ENCODE assay signal across 22 cellular contexts in the genomic region with DNA sequence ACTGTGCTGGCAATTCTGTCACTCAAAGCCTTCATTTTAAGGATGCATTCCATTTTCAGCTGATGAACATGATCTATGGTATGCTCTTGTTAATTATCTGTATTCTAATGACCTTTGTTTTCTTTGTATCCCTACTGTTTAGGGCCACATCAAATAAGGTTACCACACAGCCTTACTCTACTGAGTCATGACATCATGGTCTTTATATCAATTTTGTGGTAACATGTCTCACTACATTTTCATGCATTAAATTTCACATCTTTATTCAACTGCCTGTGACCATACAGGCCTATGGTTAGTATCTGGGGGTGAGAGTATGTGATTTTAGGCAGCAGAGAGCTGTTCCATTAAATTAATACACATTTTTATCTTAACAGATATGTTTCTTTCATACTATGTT.
"Had no signal": no experiment of that assay in that cellular context is flagged by ENCODE, and none has a peak within 500 bp of the region (broad histone marks: within the 10 kb centered on the region; RNA-seq: fewer than 3 reads in every experiment).

No MANE protein-coding gene starts in this region.

- FAIRE-seq: endothelial cell of umbilical vein had no signal

- H3K27ac Mint-ChIP-seq: activated T-helper 17 cell treated with anti-CD3 and anti-CD28 coated beads, Interleukin-2, amount 50 U/mL, for 72 hours; effector memory CD8-positive, alpha-beta T cell; mesothelial cell of epicardium; neural progenitor cell had no signal

- H3K4me1 Mint-ChIP-seq: activated T-helper 17 cell treated with anti-CD3 and anti-CD28 coated beads, Interleukin-2, amount 50 U/mL, for 72 hours; mesothelial cell of epicardium; neural progenitor cell had no signal

- H3K4me3 Mint-ChIP-seq: activated T-helper 17 cell treated with anti-CD3 and anti-CD28 coated beads, Interleukin-2, amount 50 U/mL, for 72 hours; effector memory CD8-positive, alpha-beta T cell; mesothelial cell of epicardium; naive thymus-derived CD8-positive, alpha-beta T cell; neural progenitor cell had no signal

- H3K9me3 Mint-ChIP-seq: activated T-helper 17 cell treated with anti-CD3 and anti-CD28 coated beads, Interleukin-2, amount 50 U/mL, for 72 hours; effector memory CD8-positive, alpha-beta T cell; mesothelial cell of epicardium; naive thymus-derived CD8-positive, alpha-beta T cell; neural progenitor cell had no signal

- DNase-seq: activated CD4-positive, alpha-beta T cell treated with anti-CD3 and anti-CD28 coated beads, Interleukin-2, amount 50 U/mL, for 1 hour; activated naive CD4-positive, alpha-beta T cell; colonic mucosa; dorsolateral prefrontal cortex; effector memory CD8-positive, alpha-beta T cell; gastrocnemius medialis; hippocampal formation; left ventricle myocardium superior; mammary epithelial cell; naive thymus-derived CD8-positive, alpha-beta T cell; posterior cingulate gyrus; sigmoid colon; stimulated activated CD4-positive, alpha-beta T cell treated with anti-CD3 and anti-CD28 coated beads, Interleukin-2, amount 100 ng/mL, for 48 hours; stimulated activated naive CD4-positive, alpha-beta T cell; thyroid gland; upper lobe of right lung had no signal

- H3K27me3 Mint-ChIP-seq: activated T-helper 17 cell treated with anti-CD3 and anti-CD28 coated beads, Interleukin-2, amount 50 U/mL, for 72 hours; effector memory CD8-positive, alpha-beta T cell; naive thymus-derived CD8-positive, alpha-beta T cell had no signal

- ATAC-seq: activated CD4-positive, CD25-positive, alpha-beta regulatory T cell treated with anti-CD3 and anti-CD28 coated beads, Interleukin-2, amount 50 U/mL, for 24 hours; activated T-helper 17 cell treated with anti-CD3 and anti-CD28 coated beads, Interleukin-2, amount 50 U/mL, for 72 hours; effector memory CD8-positive, alpha-beta T cell; gastrocnemius medialis; left ventricle myocardium superior; naive thymus-derived CD8-positive, alpha-beta T cell; SK-N-SH treated with all-trans-retinoic acid at 6 μM for 48 hours; upper lobe of right lung had no signal
